In the genomic region with DNA sequence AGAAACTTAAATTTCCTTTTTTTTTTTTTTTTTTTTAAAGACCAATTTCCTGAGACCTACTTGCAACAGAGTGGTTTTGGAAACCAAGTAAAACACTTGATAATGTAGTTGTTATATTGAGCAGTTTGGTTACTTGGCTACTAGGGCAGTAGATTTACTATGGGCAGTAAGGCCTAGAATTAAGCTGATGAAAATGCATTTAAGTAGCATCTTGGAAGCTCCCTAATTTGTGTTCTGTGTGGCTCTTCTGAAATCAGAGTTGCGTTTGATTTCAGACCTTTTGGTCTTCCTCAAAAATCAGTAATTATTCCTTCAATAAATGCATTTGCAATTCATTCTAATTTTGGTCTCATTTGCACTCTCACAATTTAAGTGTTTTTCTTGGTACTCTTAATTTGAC, we compare ENCODE assay signal across 8 cellular contexts. TPM values are rescaled to one million over a fixed set of nuclear protein-coding genes. Genes with fewer than 3 reads are reported as not detected.
DNase-seq lines count a peak whose midpoint lies in the region; ATAC-seq, FAIRE-seq and TF ChIP-seq lines count a peak whose summit lies in the region.

No MANE protein-coding gene starts in this region.

- FAIRE-seq in frontal cortex (lab: Jason Lieb, UNC) = no peak

- 80% methylated on average over 1 of the region's 1 CpG for WGBS in HUES64

- H3K9me3 ChIP-seq in HUES64 (ENCODE audit: insufficient read depth, low read depth, low read length) (peaks cover 4% of the 10 kb centered on the region; the same call in 1 of the 2 replicates), mucosa of rectum (ENCODE audit: control insufficient read depth in 2 of 2, low read length in 2 of 2) (no peaks in the 10 kb centered on the region)

- peak overlapping the region; percentile 95 for H3K4me3 ChIP-seq in ACC112 (ENCODE audit: low read depth, low read length)
- peak overlapping the region; percentile 92 for H3K4me3 ChIP-seq in HUES64 (ENCODE audit: low read length)
- peak overlapping the region; percentile 96 for H3K4me3 ChIP-seq in brain microvascular endothelial cell (ENCODE audit: low read depth, low read length)
- H3K4me3 ChIP-seq in mucosa of rectum (ENCODE audit: low read length in 2 of 2) = peak overlapping the region; percentile 70 to 79

- H3K27me3 ChIP-seq in ACC112 (ENCODE audit: insufficient read depth, low read length) (no peaks in the 10 kb centered on the region), HUES64 (ENCODE audit: insufficient read depth, low read length) (peaks cover 13% of the 10 kb centered on the region), brain microvascular endothelial cell (replicated peaks) (no peaks in the 10 kb centered on the region), mucosa of rectum (ENCODE audit: control insufficient read depth in 2 of 2, insufficient read depth in 2 of 2, low read length in 2 of 2) (no peaks in the 10 kb centered on the region)

- peak overlapping the region; percentile 37 for H3K27ac ChIP-seq in ACC112 (ENCODE audit: low read depth, low read length)
- no peak overlapping the region for H3K27ac ChIP-seq in HUES64 (ENCODE audit: low read depth, low read length)
- H3K27ac ChIP-seq in brain microvascular endothelial cell = peak overlapping the region; percentile 69
- H3K27ac ChIP-seq in mucosa of rectum (ENCODE audit: low read depth in 2 of 2, low read length in 2 of 2) = no peak overlapping the region

- TF ChIP-seq CTCF in brain microvascular endothelial cell (IDR thresholded peaks at IDR 0.05; ENCODE audit: low read depth, low read length, missing control alignments) = no peak

- DNase-seq in brain microvascular endothelial cell = no peak
- no peak for DNase-seq in COR-L47 (lab: John Stamatoyannopoulos, UW)
- DNase-seq in frontal cortex (ENCODE audit: low spot score in 2 of 2) = no peak
- DNase-seq in hypothalamus (lab: John Stamatoyannopoulos, UW) = no peak

- no peak overlapping the region for H2AFZ ChIP-seq in ACC112 (ENCODE audit: low read length, unreplicated experiment)

- in situ Hi-C loops in brain microvascular endothelial cell (cut with HindIII; ENCODE audit: low pct_ligation_motif_present, low sequenced_read_pairs) = no loop called here

- H3K36me3 ChIP-seq in ACC112 (ENCODE audit: insufficient read depth, low read length) (peaks cover 17% of the 10 kb centered on the region; the same call in 1 of the 2 replicates), HUES64 (ENCODE audit: insufficient read depth, low read length) (peaks cover 23% of the 10 kb centered on the region), brain microvascular endothelial cell (replicated peaks) (peaks cover 19% of the 10 kb centered on the region), mucosa of rectum (ENCODE audit: control insufficient read depth in 2 of 2, insufficient read depth in 2 of 2, low read length in 2 of 2) (peaks cover 6 to 13% of the 10 kb centered on the region in 2 donors)

- ATAC-seq in GM19452 (IDR thresholded peaks at IDR 0.05; ENCODE audit: unreplicated experiment) = no peak

- peaks cover 48% of the 10 kb centered on the region for H3K79me2 ChIP-seq in ACC112 (ENCODE audit: control insufficient read depth, insufficient read depth, low read length, unreplicated experiment)

- H3K9ac ChIP-seq in HUES64 (ENCODE audit: low read depth, low read length) (peak overlapping the region; percentile 87; the same call in 1 of the 2 replicates), mucosa of rectum (ENCODE audit: low read depth in 1 of 2, low read length in 2 of 2) (peak overlapping the region; percentile 64 to 80)

- H3K4me1 ChIP-seq in ACC112 (ENCODE audit: control insufficient read depth, insufficient read depth, low read length, unreplicated experiment) = peaks cover 8% of the 10 kb centered on the region
- H3K4me1 ChIP-seq in HUES64 (ENCODE audit: insufficient read depth, low read length) = peaks cover 4% of the 10 kb centered on the region
- H3K4me1 ChIP-seq in mucosa of rectum (ENCODE audit: control insufficient read depth in 2 of 2, insufficient read depth in 2 of 2, low read length in 2 of 2) = peaks cover 0 to 6% of the 10 kb centered on the region in 2 donors

RNA-seq across cellular contexts. Expression of a gene that starts 0.8 kb away (rescaled TPM):
- polyA plus RNA-seq in HUES64 (2013, experiment 1 of 2) = 2.7 TPM
- polyA plus RNA-seq in HUES64 (2013, experiment 2 of 2) = 3.2 TPM
- total RNA-seq in frontal cortex = 10.2 TPM

RNA-seq across cellular contexts. Expression of a gene that starts 6.5 kb away (rescaled TPM):
- 13.6 TPM for polyA plus RNA-seq in HUES64 (2013, experiment 1 of 2)
- polyA plus RNA-seq in HUES64 (2013, experiment 2 of 2) = 14.8 TPM
- total RNA-seq in frontal cortex = 6.9 TPM

Comparison
In these comparisons a context has a peak if more than half of its experiments do, and no peak if none do; other contexts are left out.
1. H3K27ac ChIP-seq: peak in ACC112 (single experiment) and brain microvascular endothelial cell (single experiment); none in HUES64 (single experiment) and mucosa of rectum (0 of 2).
2. Peak in every context shown above with its lines, with median percentiles within 50 percentile points of each other: H3K4me3 ChIP-seq.